ENCODE assay signal across 11 cellular contexts in the genomic region with DNA sequence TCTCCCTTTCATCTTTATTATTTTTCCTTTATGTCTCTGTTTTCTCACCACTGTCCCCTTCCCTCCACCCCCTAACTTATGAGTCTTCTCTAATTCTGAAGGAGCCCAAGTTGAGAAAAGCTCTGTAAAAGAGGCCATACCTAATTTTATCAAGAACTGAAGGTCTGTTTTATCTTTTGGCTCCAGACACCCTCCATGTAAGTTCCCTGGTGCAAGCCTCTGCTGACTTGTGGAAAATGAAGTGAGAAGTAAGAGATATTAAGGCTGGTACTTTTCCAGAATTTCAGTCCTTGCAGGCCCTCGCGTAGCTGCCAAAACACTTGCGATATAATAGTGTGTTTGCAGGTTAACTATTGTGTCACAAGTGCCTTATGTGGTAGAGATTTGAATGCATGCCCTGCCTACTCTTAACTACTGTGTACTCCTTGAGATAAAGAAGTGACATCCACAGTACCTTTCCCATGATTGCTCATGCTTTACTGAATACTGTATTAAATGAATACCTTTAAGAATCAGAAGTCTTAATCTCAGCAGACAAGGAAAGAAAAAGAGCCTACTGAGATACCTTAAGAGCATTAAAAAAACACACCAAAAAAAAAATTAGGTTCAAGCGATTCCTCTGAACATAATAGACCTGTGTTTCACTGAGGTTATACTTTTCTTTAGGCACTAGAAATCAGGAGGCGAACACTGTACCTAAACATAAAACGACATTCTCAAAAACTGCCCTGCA.
A peak's percentile ranks its signal among the peaks of the same experiment; 100 is the strongest.
DNase-seq lines count a peak whose midpoint lies in the region; TF ChIP-seq lines count a peak whose summit lies in the region.
"Had no signal": no experiment of that assay in that cellular context is flagged by ENCODE, and none has a peak within 500 bp of the region (broad histone marks: within the 10 kb centered on the region; RNA-seq: fewer than 3 reads in every experiment).

No MANE protein-coding gene starts in this region.

- H3K36me3 ChIP-seq in NT2/D1 (ENCODE audit: insufficient read depth, insufficient read length, low read length) (no peaks in the 10 kb centered on the region), duodenal mucosa (ENCODE audit: control insufficient read depth in 1 of 2, insufficient read depth in 2 of 2, low read length in 2 of 2) (no peaks in the 10 kb centered on the region), neuron (ENCODE audit: insufficient read depth, low read length) (no peaks in the 10 kb centered on the region)
- H3K36me3 ChIP-seq: upper lobe of right lung had no signal

- H3K9me3 ChIP-seq in NT2/D1 (ENCODE audit: insufficient read depth, low read length): no peaks in the 10 kb centered on the region
- H3K9me3 ChIP-seq in duodenal mucosa (ENCODE audit: control insufficient read depth in 1 of 2, low read length in 2 of 2): no peaks in the 10 kb centered on the region
- H3K9me3 ChIP-seq in neuron (ENCODE audit: low read length): no peaks in the 10 kb centered on the region
- H3K9me3 ChIP-seq: upper lobe of right lung had no signal

- H2AFZ ChIP-seq in neuron (ENCODE audit: low read depth, low read length): peak overlapping the region; percentile 87

- peak overlapping the region; percentile 76 for H3K4me3 ChIP-seq in GM12865 (ENCODE audit: low read depth, low read length)
- peak overlapping the region; percentile 56 for H3K4me3 ChIP-seq in NT2/D1 (ENCODE audit: insufficient read length, low read depth)
- peak overlapping the region; percentile 48 to 62 for H3K4me3 ChIP-seq in duodenal mucosa (ENCODE audit: low read depth in 1 of 2, low read length in 2 of 2)
- peak overlapping the region; percentile 69 for H3K4me3 ChIP-seq in neuron (ENCODE audit: low read length)

- H3K4me1 ChIP-seq in NT2/D1 (ENCODE audit: insufficient read depth, insufficient read length) (no peaks in the 10 kb centered on the region), duodenal mucosa (ENCODE audit: control insufficient read depth in 1 of 2, insufficient read depth in 2 of 2, low read length in 2 of 2) (peaks cover 0 to 11% of the 10 kb centered on the region in 2 donors), neuron (ENCODE audit: insufficient read depth, low read length) (peaks cover 8% of the 10 kb centered on the region)
- H3K4me1 ChIP-seq: upper lobe of right lung had no signal

- no peak overlapping the region for H3K27ac ChIP-seq in duodenal mucosa (ENCODE audit: low read depth, low read length)
- H3K27ac ChIP-seq: upper lobe of right lung had no signal

- H3K9ac ChIP-seq in NT2/D1 (ENCODE audit: insufficient read length, low read depth) (peak overlapping the region; percentile 61), duodenal mucosa (ENCODE audit: low read depth in 1 of 2, low read length in 2 of 2) (no peak overlapping the region)

- H3K27me3 ChIP-seq in NT2/D1 (ENCODE audit: insufficient read depth, insufficient read length) (peaks cover 9% of the 10 kb centered on the region), duodenal mucosa (ENCODE audit: control insufficient read depth in 1 of 2, insufficient read depth in 2 of 2, low read length in 2 of 2) (peaks cover 14 to 17% of the 10 kb centered on the region in 2 donors), neuron (ENCODE audit: insufficient read depth, low read length) (no peaks in the 10 kb centered on the region)

- TF ChIP-seq CTCF in GM12865 (IDR thresholded peaks at IDR 0.05; ENCODE audit: insufficient read depth, low read depth, low read length, missing control alignments): no peak

- DNase-seq in GM12865 (ENCODE audit: low read depth) (no peak), NT2/D1 (ENCODE audit: low read depth, low spot score) (no peak), NCI-H1417 treated with DMSO at 0.1 percent for 48 hours (lab: John Stamatoyannopoulos, UW) (no peak), NCI-H1092 treated with DMSO at 0.1 percent for 48 hours (lab: John Stamatoyannopoulos, UW) (no peak), KG1 (lab: John Stamatoyannopoulos, UW) (no peak), SIG-M5 (lab: John Stamatoyannopoulos, UW) (no peak)
- DNase-seq: activated B cell treated with CpG ODN at 0.5 μM for 24 hours, naive B cell, upper lobe of right lung had no signal
